ENCODE assay signal across 14 cellular contexts in the genomic region with DNA sequence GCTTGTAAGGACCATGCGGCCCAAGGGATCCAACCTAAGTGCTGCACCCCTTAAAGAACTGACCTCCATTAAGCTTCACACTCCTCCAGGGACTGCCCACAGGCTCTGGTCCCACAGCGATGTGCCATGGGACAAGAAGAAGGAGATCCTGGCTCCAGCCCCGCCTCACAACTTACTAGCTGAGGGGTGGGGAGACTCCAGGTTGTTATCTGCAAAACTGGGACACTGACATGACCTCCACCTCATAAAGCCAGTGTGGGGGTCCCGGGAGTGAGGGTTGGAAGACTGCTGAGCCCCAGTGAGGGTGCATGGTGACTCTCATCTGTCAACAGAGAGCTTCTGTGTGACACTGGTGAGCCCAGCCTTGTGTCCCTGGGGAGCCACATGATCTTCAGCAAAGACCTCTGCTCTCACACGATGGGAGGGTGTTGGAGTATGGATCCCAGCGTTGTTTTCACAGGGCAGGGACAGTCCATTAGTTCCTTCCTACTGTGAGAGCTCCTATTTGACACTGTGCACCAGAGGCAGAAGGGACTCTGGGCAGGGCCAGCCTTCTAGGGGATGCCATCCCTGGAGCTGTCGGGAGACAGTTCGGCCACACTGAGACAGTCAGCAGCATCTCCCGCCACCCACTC. TPM values are rescaled to one million over a fixed set of nuclear protein-coding genes. Genes with fewer than 3 reads are reported as not detected.
DNase-seq lines count a peak whose midpoint lies in the region; ATAC-seq and TF ChIP-seq lines count a peak whose summit lies in the region.
"Had no signal": no experiment of that assay in that cellular context is flagged by ENCODE, and none has a peak within 500 bp of the region (broad histone marks: within the 10 kb centered on the region; RNA-seq: fewer than 3 reads in every experiment).

No MANE protein-coding gene starts in this region.

- H4K91ac ChIP-seq in neuronal stem cell (ENCODE audit: low read depth, low read length, poor library complexity) = no peak overlapping the region

- no peak overlapping the region for H2BK12ac ChIP-seq in neuronal stem cell (ENCODE audit: low read length)

- peaks cover 0 to 4% (median 0%) of the 10 kb centered on the region in 3 donors for H3K9me3 Mint-ChIP-seq in T-cell
- H3K9me3 Mint-ChIP-seq: CD8-positive, alpha-beta memory T cell had no signal

- CTCF ChIA-PET in T-cell (lab: Charles Lee) = no interaction called here

- DNase-seq in NB4 (ENCODE audit: low read depth) = peak; percentile 12
- peak; percentile 62 for DNase-seq in SK-N-DZ (ENCODE audit: low spot score)
- no peak for DNase-seq in neuronal stem cell (ENCODE audit: low spot score)
- DNase-seq in HuH-7.5 (ENCODE audit: low spot score) = no peak
- DNase-seq in T-cell = no peak
- no peak for DNase-seq in DMS 273 treated with DMSO at 0.1 percent for 48 hours (lab: John Stamatoyannopoulos, UW)
- DNase-seq: BE2C; Caco-2; CD8-positive, alpha-beta memory T cell; DMS53; GF-D8; GM23248 had no signal

- no peak for ATAC-seq in T-cell (replicated peaks in 1 of 4)
- ATAC-seq: A549, HCT116 had no signal

- H3K9me3 ChIP-seq in neuronal stem cell (replicated peaks in 1 of 2; ENCODE audit: control insufficient read depth in 2 of 2, insufficient read depth in 1 of 2, low read depth in 1 of 2, low read length in 2 of 2) = no peaks in the 10 kb centered on the region
- H3K9me3 ChIP-seq: A549, BE2C, Caco-2 had no signal

- H4K8ac ChIP-seq in neuronal stem cell (ENCODE audit: low read depth, low read length) = no peak overlapping the region

- no peak overlapping the region for H3K27ac Mint-ChIP-seq in T-cell

- no peaks in the 10 kb centered on the region for H3K4me1 ChIP-seq in neuronal stem cell (ENCODE audit: control insufficient read depth in 2 of 2, insufficient read depth in 1 of 2, low read depth in 1 of 2, low read length in 2 of 2)
- H3K4me1 ChIP-seq: A549, BE2C had no signal

- no peak overlapping the region for H3K9ac ChIP-seq in neuronal stem cell (ENCODE audit: low read depth, low read length, poor library complexity)
- H3K9ac ChIP-seq: GM23248 had no signal

- H3K4me3 ChIP-seq in NB4 (ENCODE audit: low read depth, low read length) = no peak overlapping the region
- no peak overlapping the region for H3K4me3 ChIP-seq in neuronal stem cell (ENCODE audit: low read length in 2 of 2)
- H3K4me3 ChIP-seq: A549, GM23248 had no signal

- H3K27me3 Mint-ChIP-seq in T-cell = no peaks in the 10 kb centered on the region
- H3K27me3 Mint-ChIP-seq: CD8-positive, alpha-beta memory T cell had no signal

- no peak overlapping the region for H3K4me2 ChIP-seq in neuronal stem cell (ENCODE audit: insufficient read depth, low read length, poor library complexity, severe bottlenecking)
- H3K4me2 ChIP-seq: A549 had no signal

- H3K27ac ChIP-seq in neuronal stem cell (replicated peaks; ENCODE audit: low read length) = no peak overlapping the region
- H3K27ac ChIP-seq: A549, GM23248 had no signal

- H3K27me3 ChIP-seq in neuronal stem cell (ENCODE audit: control insufficient read depth in 3 of 3, insufficient read depth in 3 of 3, low read depth in 1 of 3, low read length in 3 of 3) = peaks cover 0 to 2% (median 0%) of the 10 kb centered on the region in 3 experiments
- H3K27me3 ChIP-seq: BE2C had no signal

- WGBS in neuronal stem cell (ENCODE audit: extremely low coverage in 2 of 2, insufficient read length in 2 of 2, insufficient replicate concordance in 1 of 2), 2 donors = no CpG with 5 or more reads among the region's 9 CpGs

- no peak overlapping the region for H2BK15ac ChIP-seq in neuronal stem cell (ENCODE audit: low read length)

- peaks cover 0 to 2% (median 0%) of the 10 kb centered on the region in 3 donors for H3K4me1 Mint-ChIP-seq in T-cell
- H3K4me1 Mint-ChIP-seq: CD8-positive, alpha-beta memory T cell had no signal

- no peak overlapping the region for H2BK5ac ChIP-seq in neuronal stem cell (ENCODE audit: low read length)

- POLR2A ChIA-PET in T-cell (lab: Charles Lee) = interaction anchor here in 1 of 2 donors (0.6 kb wide), 1 partner anchor 200 kb away, joined by 4 read pairs; no protein-coding TSS in a partner anchor

- peaks cover 0 to 2% of the 10 kb centered on the region in 2 donors for H3K36me3 ChIP-seq in neuronal stem cell (replicated peaks in 1 of 2; ENCODE audit: control insufficient read depth in 2 of 2, insufficient read depth in 2 of 2, low read length in 2 of 2)
- H3K36me3 ChIP-seq: BE2C had no signal

- no peak for TF ChIP-seq CTCF in NB4 (IDR thresholded peaks at IDR 0.05; ENCODE audit: low read depth, low read length)

- no peak overlapping the region for H3K18ac ChIP-seq in neuronal stem cell (ENCODE audit: low read length)

- H3K4me3 Mint-ChIP-seq in T-cell = no peak overlapping the region
- H3K4me3 Mint-ChIP-seq: CD8-positive, alpha-beta memory T cell had no signal

- no peak overlapping the region for H2AK5ac ChIP-seq in neuronal stem cell (ENCODE audit: low read depth, low read length)

- H3K36me3 Mint-ChIP-seq in T-cell = peaks cover 12% of the 10 kb centered on the region

- no peak for TF ChIP-seq POLR2A in NB4 (IDR thresholded peaks at IDR 0.05; ENCODE audit: extremely low read depth, insufficient read length)

- no peak overlapping the region for H2AFZ ChIP-seq in neuronal stem cell (ENCODE audit: low read length)
- H2AFZ ChIP-seq: GM23248 had no signal

- H2BK120ac ChIP-seq in neuronal stem cell (ENCODE audit: low read depth, low read length) = no peak overlapping the region

- no peaks in the 10 kb centered on the region for H3K79me1 ChIP-seq in neuronal stem cell (ENCODE audit: low read depth, low read length)

- peak overlapping the region; percentile 6 for H3K14ac ChIP-seq in neuronal stem cell (ENCODE audit: low read length)

- H3K4ac ChIP-seq in neuronal stem cell (ENCODE audit: low read length) = no peak overlapping the region

- no peak overlapping the region for H3K23ac ChIP-seq in neuronal stem cell (ENCODE audit: low read depth, low read length, poor library complexity)

RNA-seq across cellular contexts. Expression of a gene that starts 26.7 kb away (rescaled TPM):
- 38.8 and 43.8 TPM in 2 replicates for polyA plus RNA-seq in SK-N-DZ (2014; cell fraction: cytosol; rRNA removed)
- 13.9 and 14.0 TPM in 2 replicates for polyA plus RNA-seq in SK-N-DZ (2014; cell fraction: nucleus; rRNA removed)
- polyA plus RNA-seq in neuronal stem cell (2013, experiment 1 of 2) = 18.8 TPM
- 17.9 TPM for polyA plus RNA-seq in neuronal stem cell (2013, experiment 2 of 2)
- total RNA-seq in T-cell = 10 to 100 TPM; 17.9 to 29.7 (median 22.8) TPM

RNA-seq across cellular contexts. Expression of a gene that starts 26.8 kb away (rescaled TPM):
- 39.9 and 42.4 TPM in 2 replicates for polyA plus RNA-seq in SK-N-DZ (2014; cell fraction: cytosol; rRNA removed)
- 21.4 and 25.9 TPM in 2 replicates for polyA plus RNA-seq in SK-N-DZ (2014; cell fraction: nucleus; rRNA removed)
- polyA plus RNA-seq in neuronal stem cell (2013, experiment 1 of 2) = 15.7 TPM
- 15.9 TPM for polyA plus RNA-seq in neuronal stem cell (2013, experiment 2 of 2)
- total RNA-seq in T-cell = 10 to 100 TPM in 4 of 5 donors, 1 to 10 TPM in 1; 8.1 to 19.9 (median 14.7) TPM

Comparison
In these comparisons a context has a peak if more than half of its experiments do, and no peak if none do; other contexts are left out.
1. DNase-seq: peak in NB4 (single experiment) and SK-N-DZ (single experiment); none in neuronal stem cell (single experiment), HuH-7.5 (single experiment), T-cell (0 of 34) and DMS 273 treated with DMSO at 0.1 percent for 48 hours (single experiment).